Comparison of ENCODE assay signal across 18 cellular contexts in the genomic region with DNA sequence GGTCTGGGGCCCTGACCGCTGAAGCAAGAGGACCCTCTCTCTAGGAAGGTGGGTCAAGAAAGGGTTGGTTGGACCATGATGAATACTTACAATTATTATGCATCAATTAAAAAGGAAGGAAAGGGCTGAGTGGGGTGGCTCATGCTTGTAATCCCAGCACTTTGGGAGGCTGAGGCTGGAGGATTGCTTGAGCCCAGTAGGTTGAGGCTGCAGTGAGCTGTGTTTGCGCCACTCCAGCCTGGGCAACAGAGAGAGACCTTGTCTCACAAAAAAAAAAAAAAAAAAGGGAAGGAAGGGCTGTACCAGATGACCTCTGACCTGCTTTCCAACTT. TPM values are rescaled to one million over a fixed set of nuclear protein-coding genes. Genes with fewer than 3 reads are reported as not detected.
A peak's percentile ranks its signal among the peaks of the same experiment; 100 is the strongest.
DNase-seq lines count a peak whose midpoint lies in the region; ATAC-seq and TF ChIP-seq lines count a peak whose summit lies in the region.
"Had no signal": no experiment of that assay in that cellular context is flagged by ENCODE, and none has a peak within 500 bp of the region (broad histone marks: within the 10 kb centered on the region; RNA-seq: fewer than 3 reads in every experiment).

No MANE protein-coding gene starts in this region.

- H3K36me3 Mint-ChIP-seq in activated T-cell treated with anti-CD3 and anti-CD28 coated beads, Interleukin-2, amount 50 U/mL, for 4 hours (ENCODE audit: insufficient read depth): no peaks in the 10 kb centered on the region
- H3K36me3 Mint-ChIP-seq in activated T-cell treated with anti-CD3 and anti-CD28 coated beads, Interleukin-2, amount 50 U/mL, for 24 hours (ENCODE audit: low read depth): no peaks in the 10 kb centered on the region

- H3K27ac ChIP-seq in cingulate gyrus (ENCODE audit: low read depth, low read length) (peak overlapping the region; percentile 83), substantia nigra (ENCODE audit: low read depth, low read length, poor library complexity, severe bottlenecking) (peak overlapping the region; percentile 7)
- H3K27ac ChIP-seq: BLaER1, GM23248, HL-60 had no signal

- H3K4me3 Mint-ChIP-seq in activated T-cell treated with anti-CD3 and anti-CD28 coated beads, Interleukin-2, amount 50 U/mL, for 4 hours: no peak overlapping the region
- H3K4me3 Mint-ChIP-seq in activated T-cell treated with anti-CD3 and anti-CD28 coated beads, Interleukin-2, amount 50 U/mL, for 24 hours: no peak overlapping the region

- ATAC-seq in activated T-cell treated with anti-CD3 and anti-CD28 coated beads, Interleukin-2, amount 50 U/mL, for 4 hours: no peak
- ATAC-seq: HCT116, Panc1 had no signal

- no peaks in the 10 kb centered on the region for H3K9me3 Mint-ChIP-seq in activated T-cell treated with anti-CD3 and anti-CD28 coated beads, Interleukin-2, amount 50 U/mL, for 4 hours
- no peaks in the 10 kb centered on the region for H3K9me3 Mint-ChIP-seq in activated T-cell treated with anti-CD3 and anti-CD28 coated beads, Interleukin-2, amount 50 U/mL, for 24 hours
- H3K9me3 Mint-ChIP-seq: CD8-positive, alpha-beta memory T cell had no signal

- no peak for TF ChIP-seq POLR2A in NB4 (IDR thresholded peaks at IDR 0.05; ENCODE audit: extremely low read depth, insufficient read length)

- H3K4me1 Mint-ChIP-seq in activated T-cell treated with anti-CD3 and anti-CD28 coated beads, Interleukin-2, amount 50 U/mL, for 4 hours (ENCODE audit: low read depth): peaks cover 12% of the 10 kb centered on the region
- peaks cover 10% of the 10 kb centered on the region for H3K4me1 Mint-ChIP-seq in activated T-cell treated with anti-CD3 and anti-CD28 coated beads, Interleukin-2, amount 50 U/mL, for 24 hours (ENCODE audit: low read depth)

- TF ChIP-seq CTCF in NB4 (IDR thresholded peaks at IDR 0.05; ENCODE audit: low read depth, low read length): no peak

- no peak overlapping the region for H3K4me3 ChIP-seq in NB4 (ENCODE audit: low read depth, low read length)
- H3K4me3 ChIP-seq: BLaER1, GM23248 had no signal

- no peak overlapping the region for H3K27ac Mint-ChIP-seq in activated T-cell treated with anti-CD3 and anti-CD28 coated beads, Interleukin-2, amount 50 U/mL, for 24 hours

- DNase-seq in GF-D8 (lab: John Stamatoyannopoulos, UW) (peak; percentile 32), NB4 (ENCODE audit: low read depth) (peak; percentile 39), substantia nigra (lab: John Stamatoyannopoulos, UW) (no peak), medulla oblongata (ENCODE audit: extremely low spot score) (no peak)
- no peak for DNase-seq in activated T-cell treated with anti-CD3 and anti-CD28 coated beads, Interleukin-2, amount 50 U/mL, for 4 hours
- no peak for DNase-seq in activated T-cell treated with anti-CD3 and anti-CD28 coated beads, Interleukin-2, amount 50 U/mL, for 24 hours
- DNase-seq: CD8-positive, alpha-beta memory T cell; GM23248; KBM-7; NCI-H2029; NCI-H510A; NCI-H82; SHP77 treated with DMSO at 0.1 percent for 48 hours had no signal

- H3K27me3 Mint-ChIP-seq in activated T-cell treated with anti-CD3 and anti-CD28 coated beads, Interleukin-2, amount 50 U/mL, for 4 hours (ENCODE audit: low read depth): peaks cover 35% of the 10 kb centered on the region
- peaks cover 42% of the 10 kb centered on the region for H3K27me3 Mint-ChIP-seq in activated T-cell treated with anti-CD3 and anti-CD28 coated beads, Interleukin-2, amount 50 U/mL, for 24 hours

RNA-seq across cellular contexts. Expression of a gene that starts 0.4 kb away (rescaled TPM):
- total RNA-seq in activated T-cell treated with anti-CD3 and anti-CD28 coated beads, Interleukin-2, amount 50 U/mL, for 4 hours: not detected
- total RNA-seq: CD8-positive, alpha-beta memory T cell; GM23248 had no signal

RNA-seq across cellular contexts. Expression of a gene that starts 16.4 kb away (rescaled TPM):
- 100 to 1,000 TPM; 257 to 303 (median 269) TPM for total RNA-seq in activated T-cell treated with anti-CD3 and anti-CD28 coated beads, Interleukin-2, amount 50 U/mL, for 4 hours

RNA-seq across cellular contexts. Expression of a gene that starts 31.9 kb away (rescaled TPM):
- total RNA-seq in activated T-cell treated with anti-CD3 and anti-CD28 coated beads, Interleukin-2, amount 50 U/mL, for 4 hours: 1 to 10 TPM; 2.4 to 4.8 (median 3.7) TPM

RNA-seq across cellular contexts. Expression of a gene that starts 52.4 kb away (rescaled TPM):
- total RNA-seq in activated T-cell treated with anti-CD3 and anti-CD28 coated beads, Interleukin-2, amount 50 U/mL, for 4 hours: not detected
- total RNA-seq: CD8-positive, alpha-beta memory T cell had no signal

Comparison
In these comparisons a context has a peak if more than half of its experiments do, and no peak if none do; other contexts are left out.
1. DNase-seq: peak in GF-D8 (single experiment) and NB4 (single experiment); none in substantia nigra (0 of 49), activated T-cell treated with anti-CD3 and anti-CD28 coated beads, Interleukin-2, amount 50 U/mL, for 4 hours (single experiment), medulla oblongata (single experiment) and activated T-cell treated with anti-CD3 and anti-CD28 coated beads, Interleukin-2, amount 50 U/mL, for 24 hours (single experiment).